ENCODE assay signal across 10 cellular contexts in genomic region chr18:57436193-57436964, GRCh38. TPM values are rescaled to one million over a fixed set of nuclear protein-coding genes. Genes with fewer than 3 reads are reported as not detected.
A peak's percentile ranks its signal among the peaks of the same experiment; 100 is the strongest.
DNase-seq lines count a peak whose midpoint lies in the region; ATAC-seq and TF ChIP-seq lines count a peak whose summit lies in the region.
"Had no signal": no experiment of that assay in that cellular context is flagged by ENCODE, and none has a peak within 500 bp of the region (broad histone marks: within the 10 kb centered on the region; RNA-seq: fewer than 3 reads in every experiment).

No MANE protein-coding gene starts in this region.

- H3K27ac ChIP-seq in stomach = no peak overlapping the region
- H3K27ac ChIP-seq: brain microvascular endothelial cell had no signal

- H3K27ac Mint-ChIP-seq in activated naive CD4-positive, alpha-beta T cell treated with anti-CD3 and anti-CD28 coated beads, Interleukin-2, amount 50 U/mL, for 24 hours = peak overlapping the region; percentile 20
- no peak overlapping the region for H3K27ac Mint-ChIP-seq in T-helper 17 cell

- peaks cover 46% of the 10 kb centered on the region for H3K4me1 Mint-ChIP-seq in activated naive CD4-positive, alpha-beta T cell treated with anti-CD3 and anti-CD28 coated beads, Interleukin-2, amount 50 U/mL, for 24 hours
- peaks cover 8% of the 10 kb centered on the region for H3K4me1 Mint-ChIP-seq in T-helper 17 cell

- H3K36me3 ChIP-seq in iPS-15b (ENCODE audit: control insufficient read depth, insufficient read depth, low read length) (no peaks in the 10 kb centered on the region), stomach (no peaks in the 10 kb centered on the region)
- H3K36me3 ChIP-seq: brain microvascular endothelial cell had no signal

- H3K9me3 Mint-ChIP-seq in activated naive CD4-positive, alpha-beta T cell treated with anti-CD3 and anti-CD28 coated beads, Interleukin-2, amount 50 U/mL, for 24 hours = peaks cover 8% of the 10 kb centered on the region

- TF ChIP-seq POLR2A in stomach (IDR thresholded peaks at IDR 0.05) = no peak

- intact Hi-C loops in stomach (cut with DNase I; ENCODE audit: low total_unique reads) = no loop called here

- TF ChIP-seq CTCF in stomach (IDR thresholded peaks at IDR 0.05) = no peak

- H3K4me1 ChIP-seq in iPS-15b (ENCODE audit: control insufficient read depth, insufficient read depth, low read length) (peaks cover 24% of the 10 kb centered on the region), stomach (peaks cover 53 to 77% (median 69%) of the 10 kb centered on the region in 4 donors)

- no peak for DNase-seq in activated naive CD4-positive, alpha-beta T cell treated with Interleukin-2 at 50 U/mL for 16 hours
- DNase-seq in T-helper 17 cell (no peak), stomach (no peak), RPMI8226 (no peak), activated gamma-delta T cell (lab: John Stamatoyannopoulos, UW) (no peak)
- DNase-seq: brain microvascular endothelial cell, EL had no signal

- H3K27me3 Mint-ChIP-seq in activated naive CD4-positive, alpha-beta T cell treated with anti-CD3 and anti-CD28 coated beads, Interleukin-2, amount 50 U/mL, for 24 hours = peaks cover 66% of the 10 kb centered on the region
- peaks cover 77% of the 10 kb centered on the region for H3K27me3 Mint-ChIP-seq in T-helper 17 cell

- H3K9me3 ChIP-seq in T-helper 17 cell (ENCODE audit: control insufficient read depth, low read length, poor library complexity, severe bottlenecking) (peaks cover 2% of the 10 kb centered on the region), iPS-15b (ENCODE audit: control insufficient read depth, insufficient read depth, low read length) (no peaks in the 10 kb centered on the region), stomach (peaks cover 0 to 30% (median 0%) of the 10 kb centered on the region in 4 donors)

- peaks cover 3% of the 10 kb centered on the region for H3K36me3 Mint-ChIP-seq in activated naive CD4-positive, alpha-beta T cell treated with anti-CD3 and anti-CD28 coated beads, Interleukin-2, amount 50 U/mL, for 24 hours
- H3K36me3 Mint-ChIP-seq in T-helper 17 cell (ENCODE audit: low read depth) = no peaks in the 10 kb centered on the region

- WGBS in stomach, 5 donors = 5 to 10% (median 9%) methylated on average over 41 to 62 of the region's 62 CpGs

- no peak overlapping the region for H3K9ac ChIP-seq in iPS-15b (ENCODE audit: low read depth, low read length)

- H3K4me3 ChIP-seq in iPS-15b (ENCODE audit: low read depth, low read length) = peak overlapping the region; percentile 39
- peak overlapping the region in 3 of 4 donors; percentile 41 to 63 (median 50) for H3K4me3 ChIP-seq in stomach

- H3K4me3 Mint-ChIP-seq in activated naive CD4-positive, alpha-beta T cell treated with anti-CD3 and anti-CD28 coated beads, Interleukin-2, amount 50 U/mL, for 24 hours = peak overlapping the region; percentile 55
- peak overlapping the region; percentile 83 for H3K4me3 Mint-ChIP-seq in T-helper 17 cell

- TF ChIP-seq EP300 in stomach (IDR thresholded peaks at IDR 0.05) = no peak

- ATAC-seq in T-helper 17 cell = no peak
- no peak for ATAC-seq in GM19395 (IDR thresholded peaks at IDR 0.05; ENCODE audit: unreplicated experiment)

- H3K27me3 ChIP-seq in iPS-15b (ENCODE audit: control insufficient read depth, insufficient read depth, low read length) = peaks cover 88% of the 10 kb centered on the region
- peaks cover 57 to 99% (median 96%) of the 10 kb centered on the region in 3 donors for H3K27me3 ChIP-seq in stomach

RNA-seq across cellular contexts. Expression of gene ONECUT2, which starts 1.2 kb away (rescaled TPM):
- total RNA-seq in T-helper 17 cell (not detected), stomach (under 1 TPM in 3 of 5 donors, not detected in 2; under 0.01 to 0.37 (median 0.14) TPM)
- polyA plus RNA-seq in stomach = under 1 TPM in 1 of 3 donors, not detected in 2; under 0.01 TPM
